In genomic region chr16:47234-47633, GRCh38 we compare ENCODE assay signal across 25 cellular contexts. TPM values are rescaled to one million over a fixed set of nuclear protein-coding genes. Genes with fewer than 3 reads are reported as not detected.
DNase-seq lines count a peak whose midpoint lies in the region; ATAC-seq and TF ChIP-seq lines count a peak whose summit lies in the region.
"Had no signal": no experiment of that assay in that cellular context is flagged by ENCODE, and none has a peak within 500 bp of the region (broad histone marks: within the 10 kb centered on the region; RNA-seq: fewer than 3 reads in every experiment).

No MANE protein-coding gene starts in this region.

- peak overlapping the region; percentile 41 for H2AFZ ChIP-seq in IMR-90 (replicated peaks; ENCODE audit: low read length, poor library complexity)
- H2AFZ ChIP-seq in Karpas-422 (ENCODE audit: low read length): no peak overlapping the region

- H3K36me3 Mint-ChIP-seq in activated naive CD4-positive, alpha-beta T cell treated with anti-CD3 and anti-CD28 coated beads, Interleukin-2, amount 50 U/mL, for 24 hours: peaks cover 12% of the 10 kb centered on the region
- H3K36me3 Mint-ChIP-seq in WTC11: peaks cover 78% of the 10 kb centered on the region
- H3K36me3 Mint-ChIP-seq in activated naive CD8-positive, alpha-beta T cell treated with anti-CD3 and anti-CD28 coated beads for 36 hours: peaks cover 61% of the 10 kb centered on the region

- H3K4me3 ChIP-seq in IMR-90 (ENCODE audit: insufficient read depth, low read depth, low read length): no peak overlapping the region
- no peak overlapping the region for H3K4me3 ChIP-seq in Karpas-422 (ENCODE audit: low read length)
- H3K4me3 ChIP-seq: HAP-1, SJCRH30 had no signal

- no peak overlapping the region for H2BK5ac ChIP-seq in IMR-90 (ENCODE audit: low read depth, low read length, poor library complexity, severe bottlenecking)

- no peak overlapping the region for H4K8ac ChIP-seq in IMR-90 (ENCODE audit: low read depth in 2 of 2, low read length in 2 of 2)

- H3K9ac ChIP-seq in IMR-90 (ENCODE audit: low read depth, low read length) (no peak overlapping the region), Karpas-422 (ENCODE audit: low read length) (no peak overlapping the region)

- H3K27me3 Mint-ChIP-seq in activated naive CD4-positive, alpha-beta T cell treated with anti-CD3 and anti-CD28 coated beads, Interleukin-2, amount 50 U/mL, for 24 hours: no peaks in the 10 kb centered on the region
- no peaks in the 10 kb centered on the region for H3K27me3 Mint-ChIP-seq in WTC11 (ENCODE audit: low read depth)
- no peaks in the 10 kb centered on the region for H3K27me3 Mint-ChIP-seq in activated naive CD8-positive, alpha-beta T cell treated with anti-CD3 and anti-CD28 coated beads for 36 hours
- H3K27me3 Mint-ChIP-seq: CD8-positive, alpha-beta memory T cell; IgD-negative memory B cell had no signal

- in situ Hi-C loops in IMR-90 (cut with MboI; ENCODE audit: low sequenced_read_pairs): no loop called here

- H3K9me3 ChIP-seq in IMR-90 (ENCODE audit: control insufficient read depth, insufficient read depth, low read length) (no peaks in the 10 kb centered on the region), Karpas-422 (ENCODE audit: low read length) (no peaks in the 10 kb centered on the region)
- H3K9me3 ChIP-seq: HAP-1, SJCRH30 had no signal

- H3K9me3 Mint-ChIP-seq in activated naive CD4-positive, alpha-beta T cell treated with anti-CD3 and anti-CD28 coated beads, Interleukin-2, amount 50 U/mL, for 24 hours: no peaks in the 10 kb centered on the region
- peaks cover 19% of the 10 kb centered on the region for H3K9me3 Mint-ChIP-seq in WTC11
- no peaks in the 10 kb centered on the region for H3K9me3 Mint-ChIP-seq in activated naive CD8-positive, alpha-beta T cell treated with anti-CD3 and anti-CD28 coated beads for 36 hours
- H3K9me3 Mint-ChIP-seq: CD14-positive monocyte; CD8-positive, alpha-beta memory T cell; IgD-negative memory B cell had no signal

- intact Hi-C loops in IMR-90 (cut with micrococcal nuclease): no loop called here

- no peak for DNase-seq in activated naive CD4-positive, alpha-beta T cell treated with Interleukin-2 at 50 U/mL for 16 hours
- DNase-seq in IMR-90 (no peak), WTC11 (ENCODE audit: low spot score) (no peak), mesenteric fat pad (ENCODE audit: low spot score) (peak; percentile 28), Karpas-422 (no peak)
- DNase-seq in activated naive CD8-positive, alpha-beta T cell treated with anti-CD3 and anti-CD28 coated beads for 36 hours: no peak
- DNase-seq: Calu3; CD8-positive, alpha-beta memory T cell; DMS79 treated with DMSO at 0.1 percent for 48 hours; GF-D8; GOT3; Kasumi-1; NCI-H1105; NCI-H1436 treated with DMSO at 0.1 percent for 48 hours; NCI-H187 treated with DMSO at 0.1 percent for 48 hours; NCI-H2171 treated with DMSO at 0.1 percent for 48 hours; NCI-H524; NCI-H774; PC-3; SJCRH30 had no signal

- peaks cover 4% of the 10 kb centered on the region; the same call in 1 of the 2 replicates for H3K9me1 ChIP-seq in IMR-90 (ENCODE audit: insufficient read depth, low read length)

- H2AK5ac ChIP-seq in IMR-90 (ENCODE audit: low read depth, low read length): no peak overlapping the region

- BruUV-seq in IMR-90 (replicated peaks; lab: Mats Ljungman, UMichigan): no TSS peak

- H2BK15ac ChIP-seq in IMR-90 (ENCODE audit: low read depth, low read length): no peak overlapping the region

- H3K18ac ChIP-seq in IMR-90 (ENCODE audit: low read depth, low read length): no peak overlapping the region

- WGBS in IMR-90 (ENCODE audit: extremely low coverage in 2 of 2, insufficient read length in 1 of 2), 2 experiments: no CpG with 5 or more reads among the region's 7 CpGs

- no peaks in the 10 kb centered on the region for H3K27me3 ChIP-seq in IMR-90 (ENCODE audit: control insufficient read depth, insufficient read depth, low read length)
- no peaks in the 10 kb centered on the region for H3K27me3 ChIP-seq in Karpas-422 (ENCODE audit: low read length)
- H3K27me3 ChIP-seq: SJCRH30 had no signal

- no peak overlapping the region for H3K4ac ChIP-seq in IMR-90 (ENCODE audit: low read depth, low read length)

- peak overlapping the region; percentile 51 for H3K27ac Mint-ChIP-seq in activated naive CD4-positive, alpha-beta T cell treated with anti-CD3 and anti-CD28 coated beads, Interleukin-2, amount 50 U/mL, for 24 hours
- H3K27ac Mint-ChIP-seq in WTC11: peak overlapping the region; percentile 29; the same call in 1 of the 2 replicates
- no peak overlapping the region for H3K27ac Mint-ChIP-seq in activated naive CD8-positive, alpha-beta T cell treated with anti-CD3 and anti-CD28 coated beads for 36 hours

- dilution Hi-C loops in IMR-90 (cut with HindIII; ENCODE audit: low sequenced_read_pairs, unreplicated experiment): no loop called here

- no peak overlapping the region for H4K5ac ChIP-seq in IMR-90 (ENCODE audit: low read depth, low read length)

- peaks cover 40% of the 10 kb centered on the region for H3K4me1 Mint-ChIP-seq in activated naive CD4-positive, alpha-beta T cell treated with anti-CD3 and anti-CD28 coated beads, Interleukin-2, amount 50 U/mL, for 24 hours
- peaks cover 10% of the 10 kb centered on the region for H3K4me1 Mint-ChIP-seq in WTC11
- H3K4me1 Mint-ChIP-seq in activated naive CD8-positive, alpha-beta T cell treated with anti-CD3 and anti-CD28 coated beads for 36 hours: peaks cover 40% of the 10 kb centered on the region

- no peak overlapping the region for H2AK9ac ChIP-seq in IMR-90 (replicated peaks; ENCODE audit: low read depth, low read length, poor library complexity)

- peaks cover 13% of the 10 kb centered on the region for H3K36me3 ChIP-seq in IMR-90 (ENCODE audit: control insufficient read depth, insufficient read depth, low read length)
- peaks cover 60% of the 10 kb centered on the region for H3K36me3 ChIP-seq in Karpas-422 (ENCODE audit: insufficient read depth, low read length)

- ATAC-seq in IMR-90 (ENCODE audit: low read depth) (no peak), WTC11 (no peak)
- ATAC-seq: PC-3, SK-N-SH treated with all-trans-retinoic acid at 6 μM for 48 hours had no signal

- TF ChIP-seq RAD21 in IMR-90 (IDR thresholded peaks at IDR 0.05; ENCODE audit: low read length): no peak

- no peak overlapping the region for H3K27ac ChIP-seq in IMR-90 (ENCODE audit: insufficient read depth, low read length)
- no peak overlapping the region for H3K27ac ChIP-seq in Karpas-422 (ENCODE audit: low read length)
- H3K27ac ChIP-seq: SJCRH30 had no signal

- H3K4me3 Mint-ChIP-seq in activated naive CD4-positive, alpha-beta T cell treated with anti-CD3 and anti-CD28 coated beads, Interleukin-2, amount 50 U/mL, for 24 hours: no peak overlapping the region
- no peak overlapping the region for H3K4me3 Mint-ChIP-seq in WTC11
- no peak overlapping the region for H3K4me3 Mint-ChIP-seq in activated naive CD8-positive, alpha-beta T cell treated with anti-CD3 and anti-CD28 coated beads for 36 hours
- H3K4me3 Mint-ChIP-seq: CD14-positive monocyte; CD8-positive, alpha-beta memory T cell had no signal

- no peak overlapping the region for H2BK20ac ChIP-seq in IMR-90 (ENCODE audit: low read depth, low read length)

- no peaks in the 10 kb centered on the region for H3K9me2 ChIP-seq in Karpas-422 (replicated peaks; ENCODE audit: insufficient read depth, low read length)

- H4K20me1 ChIP-seq in IMR-90 (ENCODE audit: insufficient read depth, low read length): peaks cover 3% of the 10 kb centered on the region; the same call in 1 of the 2 replicates
- H4K20me1 ChIP-seq in Karpas-422 (ENCODE audit: insufficient read depth, low read depth, low read length): peaks cover 32% of the 10 kb centered on the region

- no peak for TF ChIP-seq CTCF in IMR-90 (conservative IDR thresholded peaks at IDR 0.05; ENCODE audit: low read depth, low read length)
- TF ChIP-seq CTCF in WTC11 (IDR thresholded peaks at IDR 0.05): no peak

- no peak overlapping the region for H4K91ac ChIP-seq in IMR-90 (ENCODE audit: insufficient read depth, low read depth, low read length)

- peaks cover 14 to 30% of the 10 kb centered on the region in 2 experiments; a peak in 3 of 4 replicates for H3K79me1 ChIP-seq in IMR-90 (ENCODE audit: low read depth in 1 of 2, low read length in 2 of 2)

- H3K4me1 ChIP-seq in IMR-90 (ENCODE audit: control insufficient read depth, insufficient read depth, low read length): peaks cover 5% of the 10 kb centered on the region; the same call in 1 of the 2 replicates
- peaks cover 9% of the 10 kb centered on the region for H3K4me1 ChIP-seq in Karpas-422 (ENCODE audit: low read length)
- H3K4me1 ChIP-seq: SJCRH30 had no signal

- TF ChIP-seq POLR2A in IMR-90 (IDR thresholded peaks at IDR 0.05; ENCODE audit: low read depth, low read length): no peak

- H3K79me2 ChIP-seq in Karpas-422 (ENCODE audit: low read length): peaks cover 48% of the 10 kb centered on the region

- POLR2A ChIA-PET in IMR-90 (lab: Charles Lee; ENCODE audit: unreplicated experiment): no interaction called here
- POLR2A ChIA-PET in WTC11 (lab: Charles Lee): no interaction called here

- H3K14ac ChIP-seq in IMR-90 (replicated peaks; ENCODE audit: low read depth, low read length): no peak overlapping the region

- no peak overlapping the region for H3K23ac ChIP-seq in IMR-90 (ENCODE audit: low read depth, low read length)

- H3K4me2 ChIP-seq in IMR-90 (ENCODE audit: low read depth, low read length) (no peak overlapping the region), Karpas-422 (ENCODE audit: low read depth, low read length, poor library complexity, severe bottlenecking) (no peak overlapping the region)

- CTCF ChIA-PET in IMR-90 (lab: Yijun Ruan, JAX) (no interaction called here), WTC11 (lab: Charles Lee) (no interaction called here)

- H2BK120ac ChIP-seq in IMR-90 (ENCODE audit: low read depth, low read length): no peak overlapping the region

- no peak overlapping the region for H3K56ac ChIP-seq in IMR-90 (ENCODE audit: extremely low read depth, insufficient read depth, low read length)

RNA-seq across cellular contexts. Expression of gene POLR3K, which starts 6.2 kb away (rescaled TPM):
- total RNA-seq in IMR-90 (2012; rRNA removed): 9.0 and 10.6 TPM in 2 replicates
- polyA plus RNA-seq in IMR-90 (2012; rRNA removed): 39.1 and 39.5 TPM in 2 replicates
- polyA plus RNA-seq in IMR-90 (2012; cell fraction: cytosol; rRNA removed): 33.6 and 33.9 TPM in 2 replicates
- 9.4 and 11.5 TPM in 2 replicates for polyA plus RNA-seq in IMR-90 (2012; cell fraction: nucleus; rRNA removed; ENCODE audit: low replicate concordance)
- 37.9 to 40.1 TPM (median 38.6 TPM) in 3 replicates for total RNA-seq in WTC11 (2021)
- 11.5 TPM for total RNA-seq in mesenteric fat pad
- total RNA-seq in Karpas-422 (2014; rRNA removed; shearing (Covaris generic); ENCODE audit: low replicate concordance): 11.9 and 25.7 TPM in 2 replicates
- total RNA-seq in activated naive CD8-positive, alpha-beta T cell treated with anti-CD3 and anti-CD28 coated beads for 36 hours: 10 to 100 TPM; 55.3 to 56.0 TPM

RNA-seq across cellular contexts. Expression of gene SNRNP25, which starts 6.4 kb away (rescaled TPM):
- total RNA-seq in IMR-90 (2012; rRNA removed) (63.3 and 88.0 TPM in 2 replicates), WTC11 (2021) (51.6 to 55.9 TPM (median 54.7 TPM) in 3 replicates), mesenteric fat pad (23.0 TPM)
- polyA plus RNA-seq in IMR-90 (2012; rRNA removed): 67.2 and 73.7 TPM in 2 replicates
- 69.1 and 93.4 TPM in 2 replicates for polyA plus RNA-seq in IMR-90 (2012; cell fraction: cytosol; rRNA removed)
- polyA plus RNA-seq in IMR-90 (2012; cell fraction: nucleus; rRNA removed; ENCODE audit: low replicate concordance): 23.8 and 33.0 TPM in 2 replicates
- 21.8 and 50.3 TPM in 2 replicates for total RNA-seq in Karpas-422 (2014; rRNA removed; shearing (Covaris generic); ENCODE audit: low replicate concordance)
- 100 to 1,000 TPM in 1 of 2 experiments, 10 to 100 TPM in 1; 98.4 to 103 TPM for total RNA-seq in activated naive CD8-positive, alpha-beta T cell treated with anti-CD3 and anti-CD28 coated beads for 36 hours

RNA-seq across cellular contexts. Expression of gene RHBDF1, which starts 25.2 kb away (rescaled TPM):
- 11.1 and 13.8 TPM in 2 replicates for total RNA-seq in IMR-90 (2012; rRNA removed)
- polyA plus RNA-seq in IMR-90 (2012; rRNA removed): 86.6 and 92.3 TPM in 2 replicates
- polyA plus RNA-seq in IMR-90 (2012; cell fraction: cytosol; rRNA removed): 42.6 and 77.4 TPM in 2 replicates
- polyA plus RNA-seq in IMR-90 (2012; cell fraction: nucleus; rRNA removed; ENCODE audit: low replicate concordance): 448 and 954 TPM in 2 replicates
- total RNA-seq in WTC11 (2021): 40.9 to 60.8 TPM (median 44.2 TPM) in 3 replicates
- total RNA-seq in mesenteric fat pad: 30.0 TPM
- total RNA-seq in Karpas-422 (2014; rRNA removed; shearing (Covaris generic); ENCODE audit: low replicate concordance): 0.43 TPM in 1 of 2 replicates, not detected in the other
- total RNA-seq in activated naive CD8-positive, alpha-beta T cell treated with anti-CD3 and anti-CD28 coated beads for 36 hours: under 1 TPM in 1 of 2 experiments, not detected in 1; 0.41 TPM
- polyA plus RNA-seq: CD14-positive monocyte; CD8-positive, alpha-beta memory T cell; IgD-negative memory B cell had no signal

RNA-seq across cellular contexts. Expression of gene MPG, which starts 30.8 kb away (rescaled TPM):
- total RNA-seq in IMR-90 (2012; rRNA removed) (66.7 and 74.2 TPM in 2 replicates), WTC11 (2021) (60.0 to 62.0 TPM (median 60.0 TPM) in 3 replicates), mesenteric fat pad (44.4 TPM)
- polyA plus RNA-seq in IMR-90 (2012; rRNA removed): 135 and 155 TPM in 2 replicates
- polyA plus RNA-seq in IMR-90 (2012; cell fraction: cytosol; rRNA removed): 189 TPM in 2 replicates
- 46.4 and 84.3 TPM in 2 replicates for polyA plus RNA-seq in IMR-90 (2012; cell fraction: nucleus; rRNA removed; ENCODE audit: low replicate concordance)
- total RNA-seq in Karpas-422 (2014; rRNA removed; shearing (Covaris generic); ENCODE audit: low replicate concordance): 182 and 298 TPM in 2 replicates
- 10 to 100 TPM; 51.6 to 56.7 TPM for total RNA-seq in activated naive CD8-positive, alpha-beta T cell treated with anti-CD3 and anti-CD28 coated beads for 36 hours
